In the genomic region with DNA sequence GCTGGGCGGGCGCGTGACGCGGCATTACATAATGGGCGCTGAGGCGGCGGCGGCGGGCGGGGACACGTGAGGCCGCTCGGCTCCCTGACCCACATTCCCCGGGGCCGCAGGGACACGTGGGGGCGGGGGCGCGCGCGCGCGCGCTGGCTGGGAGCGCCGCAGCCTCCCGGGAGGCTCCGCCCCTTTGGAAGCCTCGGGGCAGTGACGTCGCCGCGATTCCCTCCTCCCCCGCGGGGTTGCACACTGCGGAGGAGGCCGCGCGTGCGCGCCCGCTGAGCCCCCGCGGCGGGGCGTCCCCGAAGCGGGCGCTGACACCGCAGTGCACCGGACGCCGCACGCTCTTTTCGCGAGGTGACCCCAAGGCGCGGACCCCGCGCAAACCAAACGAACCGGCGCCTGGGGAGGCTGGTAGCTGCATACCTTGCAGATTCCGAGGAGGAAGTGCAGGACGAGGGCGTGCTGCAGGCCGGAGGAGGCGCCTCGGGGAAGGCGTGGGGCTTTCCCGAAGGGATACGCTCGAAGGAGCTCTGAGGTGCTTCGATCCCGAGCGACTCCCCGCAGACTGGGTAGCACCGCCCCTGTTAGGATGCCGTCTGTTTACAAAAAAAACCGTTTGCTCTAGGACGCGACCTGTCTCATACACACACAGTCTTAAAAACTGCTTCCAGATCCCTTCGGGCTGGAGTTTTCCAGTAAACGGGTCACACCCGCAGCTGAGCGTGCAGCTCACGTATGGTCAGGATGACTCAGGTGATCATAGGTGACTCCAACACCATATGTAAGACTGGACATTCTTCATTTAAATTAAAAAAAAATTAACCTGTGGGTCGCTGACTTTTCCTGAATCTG, we compare ENCODE assay signal across 1 cellular context.
TF ChIP-seq lines count a peak whose summit lies in the region.

No MANE protein-coding gene starts in this region.

TF ChIP-seq in K562, 482 proteins besides CTCF, POLR2A, EP300 and RAD21 (continued from another document and continues in another):
- TF ChIP-seq, protein P1, sequence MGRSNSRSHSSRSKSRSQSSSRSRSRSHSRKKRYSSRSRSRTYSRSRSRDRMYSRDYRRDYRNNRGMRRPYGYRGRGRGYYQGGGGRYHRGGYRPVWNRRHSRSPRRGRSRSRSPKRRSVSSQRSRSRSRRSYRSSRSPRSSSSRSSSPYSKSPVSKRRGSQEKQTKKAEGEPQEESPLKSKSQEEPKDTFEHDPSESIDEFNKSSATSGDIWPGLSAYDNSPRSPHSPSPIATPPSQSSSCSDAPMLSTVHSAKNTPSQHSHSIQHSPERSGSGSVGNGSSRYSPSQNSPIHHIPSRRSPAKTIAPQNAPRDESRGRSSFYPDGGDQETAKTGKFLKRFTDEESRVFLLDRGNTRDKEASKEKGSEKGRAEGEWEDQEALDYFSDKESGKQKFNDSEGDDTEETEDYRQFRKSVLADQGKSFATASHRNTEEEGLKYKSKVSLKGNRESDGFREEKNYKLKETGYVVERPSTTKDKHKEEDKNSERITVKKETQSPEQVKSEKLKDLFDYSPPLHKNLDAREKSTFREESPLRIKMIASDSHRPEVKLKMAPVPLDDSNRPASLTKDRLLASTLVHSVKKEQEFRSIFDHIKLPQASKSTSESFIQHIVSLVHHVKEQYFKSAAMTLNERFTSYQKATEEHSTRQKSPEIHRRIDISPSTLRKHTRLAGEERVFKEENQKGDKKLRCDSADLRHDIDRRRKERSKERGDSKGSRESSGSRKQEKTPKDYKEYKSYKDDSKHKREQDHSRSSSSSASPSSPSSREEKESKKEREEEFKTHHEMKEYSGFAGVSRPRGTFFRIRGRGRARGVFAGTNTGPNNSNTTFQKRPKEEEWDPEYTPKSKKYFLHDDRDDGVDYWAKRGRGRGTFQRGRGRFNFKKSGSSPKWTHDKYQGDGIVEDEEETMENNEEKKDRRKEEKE (IDR thresholded peaks at IDR 0.05; ENCODE audit: borderline replicate concordance in 1 of 2, control insufficient read depth in 1 of 2, low read depth in 2 of 2, low read length in 1 of 2) = no peak
- TF ChIP-seq RBFOX2 (IDR thresholded peaks at IDR 0.05; ENCODE audit: low read depth, low read length) = peak; percentile 89
- no peak for TF ChIP-seq SREBF1 (IDR thresholded peaks at IDR 0.05; ENCODE audit: borderline replicate concordance, low read depth, low read length)
- no peak for TF ChIP-seq ZNF239 (CRISPR knock-in tag; IDR thresholded peaks at IDR 0.05)
- no peak for TF ChIP-seq ZNF184 (CRISPR knock-in tag; IDR thresholded peaks at IDR 0.05)
- no peak for TF ChIP-seq ZNF77 (CRISPR knock-in tag; IDR thresholded peaks at IDR 0.05)
- TF ChIP-seq, protein P2, sequence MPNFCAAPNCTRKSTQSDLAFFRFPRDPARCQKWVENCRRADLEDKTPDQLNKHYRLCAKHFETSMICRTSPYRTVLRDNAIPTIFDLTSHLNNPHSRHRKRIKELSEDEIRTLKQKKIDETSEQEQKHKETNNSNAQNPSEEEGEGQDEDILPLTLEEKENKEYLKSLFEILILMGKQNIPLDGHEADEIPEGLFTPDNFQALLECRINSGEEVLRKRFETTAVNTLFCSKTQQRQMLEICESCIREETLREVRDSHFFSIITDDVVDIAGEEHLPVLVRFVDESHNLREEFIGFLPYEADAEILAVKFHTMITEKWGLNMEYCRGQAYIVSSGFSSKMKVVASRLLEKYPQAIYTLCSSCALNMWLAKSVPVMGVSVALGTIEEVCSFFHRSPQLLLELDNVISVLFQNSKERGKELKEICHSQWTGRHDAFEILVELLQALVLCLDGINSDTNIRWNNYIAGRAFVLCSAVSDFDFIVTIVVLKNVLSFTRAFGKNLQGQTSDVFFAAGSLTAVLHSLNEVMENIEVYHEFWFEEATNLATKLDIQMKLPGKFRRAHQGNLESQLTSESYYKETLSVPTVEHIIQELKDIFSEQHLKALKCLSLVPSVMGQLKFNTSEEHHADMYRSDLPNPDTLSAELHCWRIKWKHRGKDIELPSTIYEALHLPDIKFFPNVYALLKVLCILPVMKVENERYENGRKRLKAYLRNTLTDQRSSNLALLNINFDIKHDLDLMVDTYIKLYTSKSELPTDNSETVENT (CRISPR knock-in tag; IDR thresholded peaks at IDR 0.05) = peak; percentile 75; the same call in 1 of the 2 replicates
- no peak for TF ChIP-seq CBX3 (IDR thresholded peaks at IDR 0.05; ENCODE audit: borderline replicate concordance in 1 of 2, low read length in 2 of 2)
- no peak for TF ChIP-seq HMG20B (CRISPR knock-in tag; IDR thresholded peaks at IDR 0.05)
- TF ChIP-seq ETS2 (tag; IDR thresholded peaks at IDR 0.05; ENCODE audit: borderline replicate concordance, poor library complexity, severe bottlenecking) = no peak
- TF ChIP-seq KDM5B (IDR thresholded peaks at IDR 0.05; ENCODE audit: insufficient replicate concordance, low read depth, low read length) = peak; percentile 68
- no peak for TF ChIP-seq SNRNP70 (optimal IDR thresholded peaks at IDR 0.05; ENCODE audit: low read depth, low read length)
- peak; percentile 60; the same call in 1 of the 2 replicates for TF ChIP-seq GABPB1 (CRISPR knock-in tag; IDR thresholded peaks at IDR 0.05)
- TF ChIP-seq TAF7 (tag; IDR thresholded peaks at IDR 0.05) = no peak
- no peak for TF ChIP-seq ZNF551 (CRISPR knock-in tag; IDR thresholded peaks at IDR 0.05)
- TF ChIP-seq, protein P3, sequence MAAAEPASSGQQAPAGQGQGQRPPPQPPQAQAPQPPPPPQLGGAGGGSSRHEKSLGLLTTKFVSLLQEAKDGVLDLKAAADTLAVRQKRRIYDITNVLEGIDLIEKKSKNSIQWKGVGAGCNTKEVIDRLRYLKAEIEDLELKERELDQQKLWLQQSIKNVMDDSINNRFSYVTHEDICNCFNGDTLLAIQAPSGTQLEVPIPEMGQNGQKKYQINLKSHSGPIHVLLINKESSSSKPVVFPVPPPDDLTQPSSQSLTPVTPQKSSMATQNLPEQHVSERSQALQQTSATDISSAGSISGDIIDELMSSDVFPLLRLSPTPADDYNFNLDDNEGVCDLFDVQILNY (CRISPR knock-in tag; IDR thresholded peaks at IDR 0.05) = peak; percentile 59; the same call in 1 of the 2 replicates
- peak; percentile 83; the same call in 1 of the 2 replicates for TF ChIP-seq ZEB2 (IDR thresholded peaks at IDR 0.05)
- TF ChIP-seq ZNF561 (CRISPR knock-in tag; conservative IDR thresholded peaks at IDR 0.05) = no peak
- TF ChIP-seq, protein P4, sequence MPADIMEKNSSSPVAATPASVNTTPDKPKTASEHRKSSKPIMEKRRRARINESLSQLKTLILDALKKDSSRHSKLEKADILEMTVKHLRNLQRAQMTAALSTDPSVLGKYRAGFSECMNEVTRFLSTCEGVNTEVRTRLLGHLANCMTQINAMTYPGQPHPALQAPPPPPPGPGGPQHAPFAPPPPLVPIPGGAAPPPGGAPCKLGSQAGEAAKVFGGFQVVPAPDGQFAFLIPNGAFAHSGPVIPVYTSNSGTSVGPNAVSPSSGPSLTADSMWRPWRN (IDR thresholded peaks at IDR 0.05; ENCODE audit: low read depth) = peak; percentile 59; the same call in 1 of the 2 replicates
- no peak for TF ChIP-seq IRF2 (CRISPR knock-in tag; IDR thresholded peaks at IDR 0.05)
- TF ChIP-seq NCOA6 (IDR thresholded peaks at IDR 0.05) = peak; percentile 57
- TF ChIP-seq ZNF3 (CRISPR knock-in tag; IDR thresholded peaks at IDR 0.05) = no peak
- TF ChIP-seq MIER1 (IDR thresholded peaks at IDR 0.05; ENCODE audit: low read depth) = no peak
- TF ChIP-seq ZNF133 (CRISPR knock-in tag; IDR thresholded peaks at IDR 0.05) = no peak
- peak; percentile 83; the same call in 1 of the 2 replicates for TF ChIP-seq ZNF197 (CRISPR knock-in tag; IDR thresholded peaks at IDR 0.05; ENCODE audit: low read depth)
- TF ChIP-seq SAP30 (IDR thresholded peaks at IDR 0.05; ENCODE audit: borderline replicate concordance, insufficient read depth, low read depth, low read length, poor library complexity, severe bottlenecking) = peak; percentile 79
- TF ChIP-seq ARNT (IDR thresholded peaks at IDR 0.05) = 0 out of 4 replicates have a peak, but pooled peaks have one; percentile 39 to 65
- TF ChIP-seq PTBP1 (IDR thresholded peaks at IDR 0.05; ENCODE audit: low read depth, low read length) = no peak
- TF ChIP-seq FOXJ3 (CRISPR knock-in tag; IDR thresholded peaks at IDR 0.05) = no peak
- TF ChIP-seq BCL6 (CRISPR knock-in tag; IDR thresholded peaks at IDR 0.05) = no peak
- peak; percentile 98 for TF ChIP-seq RBBP5 (IDR thresholded peaks at IDR 0.05; ENCODE audit: borderline replicate concordance, insufficient read depth, low read length, poor library complexity, severe bottlenecking)
- TF ChIP-seq MCM2 (IDR thresholded peaks at IDR 0.05; ENCODE audit: low read depth) = no peak
- TF ChIP-seq TEAD2 (tag; IDR thresholded peaks at IDR 0.05) = no peak
- peak; percentile 22 to 90; a peak in 2 of 4 replicates for TF ChIP-seq NONO (IDR thresholded peaks at IDR 0.05; ENCODE audit: low read depth in 2 of 2, low read length in 1 of 2)
- peak; percentile 20 for TF ChIP-seq ZNF316 (IDR thresholded peaks at IDR 0.05)
- no peak for TF ChIP-seq ZNF655 (CRISPR knock-in tag; IDR thresholded peaks at IDR 0.05)
- TF ChIP-seq CHD4 (IDR thresholded peaks at IDR 0.05; ENCODE audit: insufficient read depth, insufficient replicate concordance, low read depth, low read length, poor library complexity, severe bottlenecking) = no peak
- no peak for TF ChIP-seq MCM7 (IDR thresholded peaks at IDR 0.05)
- TF ChIP-seq ZNF830 (CRISPR knock-in tag; IDR thresholded peaks at IDR 0.05) = no peak
- TF ChIP-seq KDM4B (IDR thresholded peaks at IDR 0.05; ENCODE audit: borderline replicate concordance in 2 of 2, low read depth in 1 of 2) = no peak
- no peak for TF ChIP-seq HINFP (tag; conservative IDR thresholded peaks at IDR 0.05; ENCODE audit: low read depth)
- peak; percentile 81; the same call in 1 of the 2 replicates for TF ChIP-seq PHB (CRISPR knock-in tag; IDR thresholded peaks at IDR 0.05)
- TF ChIP-seq, protein P5, sequence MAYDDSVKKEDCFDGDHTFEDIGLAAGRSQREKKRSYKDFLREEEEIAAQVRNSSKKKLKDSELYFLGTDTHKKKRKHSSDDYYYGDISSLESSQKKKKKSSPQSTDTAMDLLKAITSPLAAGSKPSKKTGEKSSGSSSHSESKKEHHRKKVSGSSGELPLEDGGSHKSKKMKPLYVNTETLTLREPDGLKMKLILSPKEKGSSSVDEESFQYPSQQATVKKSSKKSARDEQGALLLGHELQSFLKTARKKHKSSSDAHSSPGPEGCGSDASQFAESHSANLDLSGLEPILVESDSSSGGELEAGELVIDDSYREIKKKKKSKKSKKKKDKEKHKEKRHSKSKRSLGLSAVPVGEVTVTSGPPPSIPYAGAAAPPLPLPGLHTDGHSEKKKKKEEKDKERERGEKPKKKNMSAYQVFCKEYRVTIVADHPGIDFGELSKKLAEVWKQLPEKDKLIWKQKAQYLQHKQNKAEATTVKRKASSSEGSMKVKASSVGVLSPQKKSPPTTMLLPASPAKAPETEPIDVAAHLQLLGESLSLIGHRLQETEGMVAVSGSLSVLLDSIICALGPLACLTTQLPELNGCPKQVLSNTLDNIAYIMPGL (CRISPR knock-in tag; IDR thresholded peaks at IDR 0.05) = peak; percentile 81; the same call in 1 of the 2 replicates
- peak; percentile 22; the same call in 1 of the 2 replicates for TF ChIP-seq HNRNPL (IDR thresholded peaks at IDR 0.05; ENCODE audit: low read depth, low read length)
- TF ChIP-seq, protein P6, sequence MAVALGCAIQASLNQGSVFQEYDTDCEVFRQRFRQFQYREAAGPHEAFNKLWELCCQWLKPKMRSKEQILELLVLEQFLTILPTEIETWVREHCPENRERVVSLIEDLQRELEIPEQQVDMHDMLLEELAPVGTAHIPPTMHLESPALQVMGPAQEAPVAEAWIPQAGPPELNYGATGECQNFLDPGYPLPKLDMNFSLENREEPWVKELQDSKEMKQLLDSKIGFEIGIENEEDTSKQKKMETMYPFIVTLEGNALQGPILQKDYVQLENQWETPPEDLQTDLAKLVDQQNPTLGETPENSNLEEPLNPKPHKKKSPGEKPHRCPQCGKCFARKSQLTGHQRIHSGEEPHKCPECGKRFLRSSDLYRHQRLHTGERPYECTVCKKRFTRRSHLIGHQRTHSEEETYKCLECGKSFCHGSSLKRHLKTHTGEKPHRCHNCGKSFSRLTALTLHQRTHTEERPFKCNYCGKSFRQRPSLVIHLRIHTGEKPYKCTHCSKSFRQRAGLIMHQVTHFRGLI (CRISPR knock-in tag; IDR thresholded peaks at IDR 0.05) = no peak
- no peak for TF ChIP-seq POLR2B (IDR thresholded peaks at IDR 0.05; ENCODE audit: low read depth, partially characterized antibody)
- no peak for TF ChIP-seq RBM34 (IDR thresholded peaks at IDR 0.05; ENCODE audit: borderline replicate concordance, insufficient read depth, low read length)
- TF ChIP-seq ZNF785 (CRISPR knock-in tag; IDR thresholded peaks at IDR 0.05) = no peak
- TF ChIP-seq KDM2B (CRISPR knock-in tag; IDR thresholded peaks at IDR 0.05) = peak; percentile 97
- TF ChIP-seq, protein P7, sequence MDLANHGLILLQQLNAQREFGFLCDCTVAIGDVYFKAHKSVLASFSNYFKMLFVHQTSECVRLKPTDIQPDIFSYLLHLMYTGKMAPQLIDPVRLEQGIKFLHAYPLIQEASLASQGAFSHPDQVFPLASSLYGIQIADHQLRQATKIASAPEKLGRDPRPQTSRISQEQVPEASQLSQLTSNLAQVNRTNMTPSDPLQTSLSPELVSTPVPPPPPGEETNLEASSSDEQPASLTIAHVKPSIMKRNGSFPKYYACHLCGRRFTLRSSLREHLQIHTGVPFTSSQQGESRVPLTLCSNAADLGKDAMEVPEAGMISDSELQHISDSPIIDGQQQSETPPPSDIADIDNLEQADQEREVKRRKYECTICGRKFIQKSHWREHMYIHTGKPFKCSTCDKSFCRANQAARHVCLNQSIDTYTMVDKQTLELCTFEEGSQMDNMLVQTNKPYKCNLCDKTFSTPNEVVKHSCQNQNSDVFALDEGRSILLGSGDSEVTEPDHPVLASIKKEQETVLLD (IDR thresholded peaks at IDR 0.05) = peak; percentile 21; the same call in 1 of the 2 replicates
- no peak for TF ChIP-seq MEF2D (tag; conservative IDR thresholded peaks at IDR 0.05; ENCODE audit: low read depth)
- peak; percentile 96 for TF ChIP-seq CTBP1 (IDR thresholded peaks at IDR 0.05; ENCODE audit: borderline replicate concordance)
- no peak for TF ChIP-seq MTF1 (CRISPR knock-in tag; IDR thresholded peaks at IDR 0.05; ENCODE audit: borderline replicate concordance)
- no peak for TF ChIP-seq ZNF224 (CRISPR knock-in tag; IDR thresholded peaks at IDR 0.05)
